ENCODE assay signal across 1 cellular context in genomic region chr6:76516924-76517323, GRCh38.
TF ChIP-seq lines count a peak whose summit lies in the region.

No MANE protein-coding gene starts in this region.

TF ChIP-seq in H1, 55 proteins besides CTCF, POLR2A, EP300 and RAD21 (continued from another document):
- TF ChIP-seq CHD7 (IDR thresholded peaks at IDR 0.05; ENCODE audit: insufficient replicate concordance, low read length) (no peak), CREB1 (IDR thresholded peaks at IDR 0.05) (no peak), JUND (IDR thresholded peaks at IDR 0.05; ENCODE audit: low read length) (no peak), POU5F1 (IDR thresholded peaks at IDR 0.05; ENCODE audit: low read depth, low read length) (no peak), ATF2 (IDR thresholded peaks at IDR 0.05; ENCODE audit: low read length) (no peak), TBP (IDR thresholded peaks at IDR 0.05; ENCODE audit: low read depth, low read length) (no peak), TCF12 (IDR thresholded peaks at IDR 0.05; ENCODE audit: low read depth, low read length) (no peak), CHD1 (IDR thresholded peaks at IDR 0.05; ENCODE audit: low read depth, low read length) (no peak)
